Comparison of ENCODE assay signal across 8 cellular contexts in genomic region chr1:84122780-84123382, GRCh38. TPM values are rescaled to one million over a fixed set of nuclear protein-coding genes. Genes with fewer than 3 reads are reported as not detected.
DNase-seq lines count a peak whose midpoint lies in the region; ATAC-seq and TF ChIP-seq lines count a peak whose summit lies in the region.

No MANE protein-coding gene starts in this region.

- no peaks in the 10 kb centered on the region for H3K36me3 Mint-ChIP-seq in activated naive CD4-positive, alpha-beta T cell treated with anti-CD3 and anti-CD28 coated beads, Interleukin-2, amount 50 U/mL, for 72 hours

- 5% methylated on average over 2 of the region's 2 CpGs for WGBS in right cardiac atrium

- H3K27ac Mint-ChIP-seq in activated naive CD4-positive, alpha-beta T cell treated with anti-CD3 and anti-CD28 coated beads, Interleukin-2, amount 50 U/mL, for 72 hours, result no peak overlapping the region

- H3K27ac ChIP-seq in Peyer's patch, result no peak overlapping the region
- H3K27ac ChIP-seq in right cardiac atrium (ENCODE audit: low read length), result no peak overlapping the region

- intact Hi-C loops in right cardiac atrium (cut with DNase I), result loop anchor here in 3 of 4 donors (5.0 to 10.0 kb wide), 2 partner anchors 188 to 191 kb away; no protein-coding TSS in a partner anchor

- TF ChIP-seq CTCF in Peyer's patch (IDR thresholded peaks at IDR 0.05), result peak in 4 of 6 experiments; percentile 58 to 71 (median 68)

- no peak overlapping the region for H3K4me3 ChIP-seq in Peyer's patch
- H3K4me3 ChIP-seq in right cardiac atrium (ENCODE audit: low read length), result no peak overlapping the region

- no peaks in the 10 kb centered on the region for H3K36me3 ChIP-seq in Peyer's patch

- DNase-seq in AG20443 (ENCODE audit: low spot score), result peak; percentile 44
- DNase-seq in HPDE6-E6E7 (ENCODE audit: extremely low spot score), result peak; percentile 6
- DNase-seq in Peyer's patch, result peak in 2 of 3 donors; percentile 40 to 74
- DNase-seq in activated naive CD4-positive, alpha-beta T cell treated with anti-CD3 and anti-CD28 coated beads, Interleukin-2, amount 50 U/mL, for 72 hours (ENCODE audit: low spot score in 2 of 2), result peak in 1 of 2 donors; percentile 37
- DNase-seq in right cardiac atrium, result peak; percentile 36 to 81 (median 44)
- DNase-seq in stimulated activated CD4-positive, alpha-beta T cell treated with anti-CD3 and anti-CD28 coated beads, Interleukin-12 subunit alpha, Interleukin-12 subunit beta, amount 100 ng/mL, for 48 hours (ENCODE audit: low read depth in 2 of 3, low spot score in 1 of 3), result peak in 2 of 3 donors; percentile 37
- DNase-seq in GDM1 (lab: John Stamatoyannopoulos, UW), result no peak

- H3K27me3 ChIP-seq in Peyer's patch (no peaks in the 10 kb centered on the region), right cardiac atrium (ENCODE audit: control insufficient read depth, insufficient read depth) (no peaks in the 10 kb centered on the region)

- H3K9me3 Mint-ChIP-seq in activated naive CD4-positive, alpha-beta T cell treated with anti-CD3 and anti-CD28 coated beads, Interleukin-2, amount 50 U/mL, for 72 hours, result no peaks in the 10 kb centered on the region

- H3K4me1 ChIP-seq in Peyer's patch (no peaks in the 10 kb centered on the region), right cardiac atrium (ENCODE audit: control insufficient read depth, insufficient read depth, low read length) (peaks cover 2% of the 10 kb centered on the region)

- H3K9me3 ChIP-seq in Peyer's patch (no peaks in the 10 kb centered on the region), right cardiac atrium (ENCODE audit: control insufficient read depth, low read length) (no peaks in the 10 kb centered on the region)

- TF ChIP-seq POLR2A in Peyer's patch (IDR thresholded peaks at IDR 0.05), result no peak

- ATAC-seq in GM18907 (IDR thresholded peaks at IDR 0.05; ENCODE audit: unreplicated experiment) (peak; percentile 82), right cardiac atrium (peak; percentile 59 to 76)
- peak; percentile 62 to 63 for ATAC-seq in activated naive CD4-positive, alpha-beta T cell treated with anti-CD3 and anti-CD28 coated beads, Interleukin-2, amount 50 U/mL, for 72 hours

RNA-seq across cellular contexts. Expression of gene PRKACB, which starts 21.2 kb away (rescaled TPM):
- total RNA-seq in Peyer's patch (10 to 100 TPM in 1 of 4 donors, 1 to 10 TPM in 3; 8.1 to 34.7 (median 8.8) TPM), right cardiac atrium (10 to 100 TPM; 49.6 to 53.5 (median 51.3) TPM)
- total RNA-seq in activated naive CD4-positive, alpha-beta T cell treated with anti-CD3 and anti-CD28 coated beads, Interleukin-2, amount 50 U/mL, for 72 hours, result 10 to 100 TPM; 20.7 to 25.2 TPM
- polyA plus RNA-seq in right cardiac atrium, result 21.0 TPM
